Comparison of ENCODE assay signal across 1 cellular context in genomic region chr1:28684937-28685336, GRCh38.
A peak's percentile ranks its signal among the peaks of the same experiment; 100 is the strongest.
TF ChIP-seq lines count a peak whose summit lies in the region.

No MANE protein-coding gene starts in this region.

TF ChIP-seq in K562, 482 proteins besides CTCF, POLR2A, EP300 and RAD21 (continued from another document and continues in another):
- TF ChIP-seq CUX1 (CRISPR knock-in tag; IDR thresholded peaks at IDR 0.05) (no peak), ZNF707 (CRISPR knock-in tag; conservative IDR thresholded peaks at IDR 0.05) (no peak), GABPA (tag; conservative IDR thresholded peaks at IDR 0.05; ENCODE audit: low read depth) (no peak), PRMT5 (CRISPR knock-in tag; IDR thresholded peaks at IDR 0.05) (no peak), TCF7 (IDR thresholded peaks at IDR 0.05; ENCODE audit: borderline replicate concordance) (no peak), ZNF316 (IDR thresholded peaks at IDR 0.05) (no peak), ZNF263 (CRISPR knock-in tag; IDR thresholded peaks at IDR 0.05; ENCODE audit: borderline replicate concordance) (no peak), RBM34 (IDR thresholded peaks at IDR 0.05; ENCODE audit: borderline replicate concordance, insufficient read depth, low read length) (no peak), ZBTB7A (IDR thresholded peaks at IDR 0.05; ENCODE audit: borderline replicate concordance, control insufficient read depth, low read depth, low read length) (no peak), SOX6 (IDR thresholded peaks at IDR 0.05) (peak; percentile 71), ZNF280A (IDR thresholded peaks at IDR 0.05; ENCODE audit: low read depth, partially characterized antibody) (no peak), CBFA2T2 (conservative IDR thresholded peaks at IDR 0.05) (peak; percentile 65), XRCC3 (IDR thresholded peaks at IDR 0.05) (no peak), PCBP1 (IDR thresholded peaks at IDR 0.05; ENCODE audit: low read depth, low read length, poor library complexity, severe bottlenecking) (no peak), ELF4 (CRISPR knock-in tag; IDR thresholded peaks at IDR 0.05) (no peak), ZNF436 (CRISPR knock-in tag; IDR thresholded peaks at IDR 0.05) (no peak), ZMIZ1 (IDR thresholded peaks at IDR 0.05; ENCODE audit: low read depth in 2 of 2, low read length in 2 of 2) (no peak), CHAMP1 (IDR thresholded peaks at IDR 0.05) (no peak), KLF13 (tag; IDR thresholded peaks at IDR 0.05; ENCODE audit: borderline replicate concordance, low read depth) (no peak), MTA2 (IDR thresholded peaks at IDR 0.05; ENCODE audit: low read depth) (0 out of 2 replicates have a peak, but pooled peaks have one; percentile 13), KDM5B (IDR thresholded peaks at IDR 0.05; ENCODE audit: insufficient replicate concordance, low read depth, low read length) (no peak)
- TF ChIP-seq, protein P1, sequence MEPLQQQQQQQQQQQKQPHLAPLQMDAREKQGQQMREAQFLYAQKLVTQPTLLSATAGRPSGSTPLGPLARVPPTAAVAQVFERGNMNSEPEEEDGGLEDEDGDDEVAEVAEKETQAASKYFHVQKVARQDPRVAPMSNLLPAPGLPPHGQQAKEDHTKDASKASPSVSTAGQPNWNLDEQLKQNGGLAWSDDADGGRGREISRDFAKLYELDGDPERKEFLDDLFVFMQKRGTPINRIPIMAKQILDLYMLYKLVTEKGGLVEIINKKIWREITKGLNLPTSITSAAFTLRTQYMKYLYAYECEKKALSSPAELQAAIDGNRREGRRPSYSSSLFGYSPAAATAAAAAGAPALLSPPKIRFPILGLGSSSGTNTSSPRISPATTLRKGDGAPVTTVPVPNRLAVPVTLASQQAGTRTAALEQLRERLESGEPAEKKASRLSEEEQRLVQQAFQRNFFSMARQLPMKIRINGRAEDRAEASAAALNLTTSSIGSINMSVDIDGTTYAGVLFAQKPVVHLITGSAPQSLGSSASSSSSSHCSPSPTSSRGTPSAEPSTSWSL (CRISPR knock-in tag; IDR thresholded peaks at IDR 0.05; ENCODE audit: borderline replicate concordance): no peak
- TF ChIP-seq, protein P2, sequence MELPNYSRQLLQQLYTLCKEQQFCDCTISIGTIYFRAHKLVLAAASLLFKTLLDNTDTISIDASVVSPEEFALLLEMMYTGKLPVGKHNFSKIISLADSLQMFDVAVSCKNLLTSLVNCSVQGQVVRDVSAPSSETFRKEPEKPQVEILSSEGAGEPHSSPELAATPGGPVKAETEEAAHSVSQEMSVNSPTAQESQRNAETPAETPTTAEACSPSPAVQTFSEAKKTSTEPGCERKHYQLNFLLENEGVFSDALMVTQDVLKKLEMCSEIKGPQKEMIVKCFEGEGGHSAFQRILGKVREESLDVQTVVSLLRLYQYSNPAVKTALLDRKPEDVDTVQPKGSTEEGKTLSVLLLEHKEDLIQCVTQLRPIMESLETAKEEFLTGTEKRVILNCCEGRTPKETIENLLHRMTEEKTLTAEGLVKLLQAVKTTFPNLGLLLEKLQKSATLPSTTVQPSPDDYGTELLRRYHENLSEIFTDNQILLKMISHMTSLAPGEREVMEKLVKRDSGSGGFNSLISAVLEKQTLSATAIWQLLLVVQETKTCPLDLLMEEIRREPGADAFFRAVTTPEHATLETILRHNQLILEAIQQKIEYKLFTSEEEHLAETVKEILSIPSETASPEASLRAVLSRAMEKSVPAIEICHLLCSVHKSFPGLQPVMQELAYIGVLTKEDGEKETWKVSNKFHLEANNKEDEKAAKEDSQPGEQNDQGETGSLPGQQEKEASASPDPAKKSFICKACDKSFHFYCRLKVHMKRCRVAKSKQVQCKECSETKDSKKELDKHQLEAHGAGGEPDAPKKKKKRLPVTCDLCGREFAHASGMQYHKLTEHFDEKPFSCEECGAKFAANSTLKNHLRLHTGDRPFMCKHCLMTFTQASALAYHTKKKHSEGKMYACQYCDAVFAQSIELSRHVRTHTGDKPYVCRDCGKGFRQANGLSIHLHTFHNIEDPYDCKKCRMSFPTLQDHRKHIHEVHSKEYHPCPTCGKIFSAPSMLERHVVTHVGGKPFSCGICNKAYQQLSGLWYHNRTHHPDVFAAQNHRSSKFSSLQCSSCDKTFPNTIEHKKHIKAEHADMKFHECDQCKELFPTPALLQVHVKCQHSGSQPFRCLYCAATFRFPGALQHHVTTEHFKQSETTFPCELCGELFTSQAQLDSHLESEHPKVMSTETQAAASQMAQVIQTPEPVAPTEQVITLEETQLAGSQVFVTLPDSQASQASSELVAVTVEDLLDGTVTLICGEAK (IDR thresholded peaks at IDR 0.05): no peak
- TF ChIP-seq, protein P2 (CRISPR knock-in tag; IDR thresholded peaks at IDR 0.05): no peak
- TF ChIP-seq, protein P3, sequence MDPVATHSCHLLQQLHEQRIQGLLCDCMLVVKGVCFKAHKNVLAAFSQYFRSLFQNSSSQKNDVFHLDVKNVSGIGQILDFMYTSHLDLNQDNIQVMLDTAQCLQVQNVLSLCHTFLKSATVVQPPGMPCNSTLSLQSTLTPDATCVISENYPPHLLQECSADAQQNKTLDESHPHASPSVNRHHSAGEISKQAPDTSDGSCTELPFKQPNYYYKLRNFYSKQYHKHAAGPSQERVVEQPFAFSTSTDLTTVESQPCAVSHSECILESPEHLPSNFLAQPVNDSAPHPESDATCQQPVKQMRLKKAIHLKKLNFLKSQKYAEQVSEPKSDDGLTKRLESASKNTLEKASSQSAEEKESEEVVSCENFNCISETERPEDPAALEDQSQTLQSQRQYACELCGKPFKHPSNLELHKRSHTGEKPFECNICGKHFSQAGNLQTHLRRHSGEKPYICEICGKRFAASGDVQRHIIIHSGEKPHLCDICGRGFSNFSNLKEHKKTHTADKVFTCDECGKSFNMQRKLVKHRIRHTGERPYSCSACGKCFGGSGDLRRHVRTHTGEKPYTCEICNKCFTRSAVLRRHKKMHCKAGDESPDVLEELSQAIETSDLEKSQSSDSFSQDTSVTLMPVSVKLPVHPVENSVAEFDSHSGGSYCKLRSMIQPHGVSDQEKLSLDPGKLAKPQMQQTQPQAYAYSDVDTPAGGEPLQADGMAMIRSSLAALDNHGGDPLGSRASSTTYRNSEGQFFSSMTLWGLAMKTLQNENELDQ (CRISPR knock-in tag; IDR thresholded peaks at IDR 0.05; ENCODE audit: borderline replicate concordance): no peak
